1 cellular context compared by ENCODE assay signal in the genomic region with DNA sequence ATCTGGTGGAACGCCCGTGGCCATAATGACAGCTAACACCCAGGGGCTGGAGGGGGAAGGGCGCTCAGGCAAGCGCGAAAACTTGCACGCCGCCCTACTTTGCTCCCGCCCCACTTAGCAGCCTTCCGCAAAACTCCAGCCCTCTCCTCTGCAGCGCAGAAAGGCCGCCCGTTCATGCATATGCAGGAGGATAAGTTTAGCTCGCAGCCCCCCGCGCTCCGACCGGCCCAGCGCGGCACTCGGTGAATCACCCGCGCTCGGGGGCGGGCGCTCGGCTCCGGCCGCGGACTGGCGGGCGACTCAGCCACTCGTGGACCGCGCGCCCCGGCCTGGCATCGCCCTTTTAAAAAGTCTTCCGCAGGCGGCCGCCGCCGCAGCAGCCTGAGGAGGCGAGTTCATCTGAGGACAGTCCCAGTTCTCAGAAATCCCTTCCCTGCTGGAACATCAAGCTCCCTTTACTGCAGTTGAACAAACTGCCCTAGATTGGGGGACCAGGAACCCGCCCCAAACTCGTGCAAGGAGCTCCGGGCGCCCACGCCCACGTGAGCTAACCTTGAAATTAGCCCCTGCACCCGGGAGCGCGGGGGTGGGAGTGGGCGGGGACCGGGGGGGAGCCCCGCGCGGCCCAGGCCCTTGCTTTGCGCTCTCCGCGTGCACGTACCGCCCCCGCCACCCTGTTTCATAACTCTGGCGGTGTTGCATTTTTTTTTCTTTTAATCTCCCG.
TF ChIP-seq lines count a peak whose summit lies in the region.

No MANE protein-coding gene starts in this region.

TF ChIP-seq in GM12878, 131 proteins besides CTCF, POLR2A, EP300 and RAD21 (continued from another document):
- TF ChIP-seq, protein P1, sequence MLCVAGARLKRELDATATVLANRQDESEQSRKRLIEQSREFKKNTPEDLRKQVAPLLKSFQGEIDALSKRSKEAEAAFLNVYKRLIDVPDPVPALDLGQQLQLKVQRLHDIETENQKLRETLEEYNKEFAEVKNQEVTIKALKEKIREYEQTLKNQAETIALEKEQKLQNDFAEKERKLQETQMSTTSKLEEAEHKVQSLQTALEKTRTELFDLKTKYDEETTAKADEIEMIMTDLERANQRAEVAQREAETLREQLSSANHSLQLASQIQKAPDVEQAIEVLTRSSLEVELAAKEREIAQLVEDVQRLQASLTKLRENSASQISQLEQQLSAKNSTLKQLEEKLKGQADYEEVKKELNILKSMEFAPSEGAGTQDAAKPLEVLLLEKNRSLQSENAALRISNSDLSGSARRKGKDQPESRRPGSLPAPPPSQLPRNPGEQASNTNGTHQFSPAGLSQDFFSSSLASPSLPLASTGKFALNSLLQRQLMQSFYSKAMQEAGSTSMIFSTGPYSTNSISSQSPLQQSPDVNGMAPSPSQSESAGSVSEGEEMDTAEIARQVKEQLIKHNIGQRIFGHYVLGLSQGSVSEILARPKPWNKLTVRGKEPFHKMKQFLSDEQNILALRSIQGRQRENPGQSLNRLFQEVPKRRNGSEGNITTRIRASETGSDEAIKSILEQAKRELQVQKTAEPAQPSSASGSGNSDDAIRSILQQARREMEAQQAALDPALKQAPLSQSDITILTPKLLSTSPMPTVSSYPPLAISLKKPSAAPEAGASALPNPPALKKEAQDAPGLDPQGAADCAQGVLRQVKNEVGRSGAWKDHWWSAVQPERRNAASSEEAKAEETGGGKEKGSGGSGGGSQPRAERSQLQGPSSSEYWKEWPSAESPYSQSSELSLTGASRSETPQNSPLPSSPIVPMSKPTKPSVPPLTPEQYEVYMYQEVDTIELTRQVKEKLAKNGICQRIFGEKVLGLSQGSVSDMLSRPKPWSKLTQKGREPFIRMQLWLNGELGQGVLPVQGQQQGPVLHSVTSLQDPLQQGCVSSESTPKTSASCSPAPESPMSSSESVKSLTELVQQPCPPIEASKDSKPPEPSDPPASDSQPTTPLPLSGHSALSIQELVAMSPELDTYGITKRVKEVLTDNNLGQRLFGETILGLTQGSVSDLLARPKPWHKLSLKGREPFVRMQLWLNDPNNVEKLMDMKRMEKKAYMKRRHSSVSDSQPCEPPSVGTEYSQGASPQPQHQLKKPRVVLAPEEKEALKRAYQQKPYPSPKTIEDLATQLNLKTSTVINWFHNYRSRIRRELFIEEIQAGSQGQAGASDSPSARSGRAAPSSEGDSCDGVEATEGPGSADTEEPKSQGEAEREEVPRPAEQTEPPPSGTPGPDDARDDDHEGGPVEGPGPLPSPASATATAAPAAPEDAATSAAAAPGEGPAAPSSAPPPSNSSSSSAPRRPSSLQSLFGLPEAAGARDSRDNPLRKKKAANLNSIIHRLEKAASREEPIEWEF (IDR thresholded peaks at IDR 0.05; ENCODE audit: insufficient replicate concordance, low read depth, low read length): no peak
- TF ChIP-seq CBX5 (IDR thresholded peaks at IDR 0.05; ENCODE audit: low read depth) (no peak), NR2C2 (IDR thresholded peaks at IDR 0.05; ENCODE audit: borderline replicate concordance, control insufficient read depth, insufficient read length, low read depth) (no peak), LARP7 (IDR thresholded peaks at IDR 0.05) (peak; percentile 67; the same call in 1 of the 2 replicates), NRF1 (conservative IDR thresholded peaks at IDR 0.05; ENCODE audit: low read depth, low read length) (no peak), ZSCAN29 (IDR thresholded peaks at IDR 0.05) (0 out of 2 replicates have a peak, but pooled peaks have one; percentile 38)
- TF ChIP-seq, protein P2, sequence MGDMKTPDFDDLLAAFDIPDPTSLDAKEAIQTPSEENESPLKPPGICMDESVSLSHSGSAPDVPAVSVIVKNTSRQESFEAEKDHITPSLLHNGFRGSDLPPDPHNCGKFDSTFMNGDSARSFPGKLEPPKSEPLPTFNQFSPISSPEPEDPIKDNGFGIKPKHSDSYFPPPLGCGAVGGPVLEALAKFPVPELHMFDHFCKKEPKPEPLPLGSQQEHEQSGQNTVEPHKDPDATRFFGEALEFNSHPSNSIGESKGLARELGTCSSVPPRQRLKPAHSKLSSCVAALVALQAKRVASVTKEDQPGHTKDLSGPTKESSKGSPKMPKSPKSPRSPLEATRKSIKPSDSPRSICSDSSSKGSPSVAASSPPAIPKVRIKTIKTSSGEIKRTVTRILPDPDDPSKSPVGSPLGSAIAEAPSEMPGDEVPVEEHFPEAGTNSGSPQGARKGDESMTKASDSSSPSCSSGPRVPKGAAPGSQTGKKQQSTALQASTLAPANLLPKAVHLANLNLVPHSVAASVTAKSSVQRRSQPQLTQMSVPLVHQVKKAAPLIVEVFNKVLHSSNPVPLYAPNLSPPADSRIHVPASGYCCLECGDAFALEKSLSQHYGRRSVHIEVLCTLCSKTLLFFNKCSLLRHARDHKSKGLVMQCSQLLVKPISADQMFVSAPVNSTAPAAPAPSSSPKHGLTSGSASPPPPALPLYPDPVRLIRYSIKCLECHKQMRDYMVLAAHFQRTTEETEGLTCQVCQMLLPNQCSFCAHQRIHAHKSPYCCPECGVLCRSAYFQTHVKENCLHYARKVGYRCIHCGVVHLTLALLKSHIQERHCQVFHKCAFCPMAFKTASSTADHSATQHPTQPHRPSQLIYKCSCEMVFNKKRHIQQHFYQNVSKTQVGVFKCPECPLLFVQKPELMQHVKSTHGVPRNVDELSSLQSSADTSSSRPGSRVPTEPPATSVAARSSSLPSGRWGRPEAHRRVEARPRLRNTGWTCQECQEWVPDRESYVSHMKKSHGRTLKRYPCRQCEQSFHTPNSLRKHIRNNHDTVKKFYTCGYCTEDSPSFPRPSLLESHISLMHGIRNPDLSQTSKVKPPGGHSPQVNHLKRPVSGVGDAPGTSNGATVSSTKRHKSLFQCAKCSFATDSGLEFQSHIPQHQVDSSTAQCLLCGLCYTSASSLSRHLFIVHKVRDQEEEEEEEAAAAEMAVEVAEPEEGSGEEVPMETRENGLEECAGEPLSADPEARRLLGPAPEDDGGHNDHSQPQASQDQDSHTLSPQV (IDR thresholded peaks at IDR 0.05): no peak
- TF ChIP-seq, protein P3, sequence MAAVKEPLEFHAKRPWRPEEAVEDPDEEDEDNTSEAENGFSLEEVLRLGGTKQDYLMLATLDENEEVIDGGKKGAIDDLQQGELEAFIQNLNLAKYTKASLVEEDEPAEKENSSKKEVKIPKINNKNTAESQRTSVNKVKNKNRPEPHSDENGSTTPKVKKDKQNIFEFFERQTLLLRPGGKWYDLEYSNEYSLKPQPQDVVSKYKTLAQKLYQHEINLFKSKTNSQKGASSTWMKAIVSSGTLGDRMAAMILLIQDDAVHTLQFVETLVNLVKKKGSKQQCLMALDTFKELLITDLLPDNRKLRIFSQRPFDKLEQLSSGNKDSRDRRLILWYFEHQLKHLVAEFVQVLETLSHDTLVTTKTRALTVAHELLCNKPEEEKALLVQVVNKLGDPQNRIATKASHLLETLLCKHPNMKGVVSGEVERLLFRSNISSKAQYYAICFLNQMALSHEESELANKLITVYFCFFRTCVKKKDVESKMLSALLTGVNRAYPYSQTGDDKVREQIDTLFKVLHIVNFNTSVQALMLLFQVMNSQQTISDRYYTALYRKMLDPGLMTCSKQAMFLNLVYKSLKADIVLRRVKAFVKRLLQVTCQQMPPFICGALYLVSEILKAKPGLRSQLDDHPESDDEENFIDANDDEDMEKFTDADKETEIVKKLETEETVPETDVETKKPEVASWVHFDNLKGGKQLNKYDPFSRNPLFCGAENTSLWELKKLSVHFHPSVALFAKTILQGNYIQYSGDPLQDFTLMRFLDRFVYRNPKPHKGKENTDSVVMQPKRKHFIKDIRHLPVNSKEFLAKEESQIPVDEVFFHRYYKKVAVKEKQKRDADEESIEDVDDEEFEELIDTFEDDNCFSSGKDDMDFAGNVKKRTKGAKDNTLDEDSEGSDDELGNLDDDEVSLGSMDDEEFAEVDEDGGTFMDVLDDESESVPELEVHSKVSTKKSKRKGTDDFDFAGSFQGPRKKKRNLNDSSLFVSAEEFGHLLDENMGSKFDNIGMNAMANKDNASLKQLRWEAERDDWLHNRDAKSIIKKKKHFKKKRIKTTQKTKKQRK (IDR thresholded peaks at IDR 0.05; ENCODE audit: low read depth, low read length): no peak
TF ChIP-seq in GM12878: peak in this region for 38.
